Comparison of ENCODE assay signal across 19 cellular contexts in genomic region chr13:107712145-107712544, GRCh38.
DNase-seq lines count a peak whose midpoint lies in the region; ATAC-seq and TF ChIP-seq lines count a peak whose summit lies in the region.
"Had no signal": no experiment of that assay in that cellular context is flagged by ENCODE, and none has a peak within 500 bp of the region (broad histone marks: within the 10 kb centered on the region; RNA-seq: fewer than 3 reads in every experiment).

No MANE protein-coding gene starts in this region.

- H3K4me3 ChIP-seq in PC-3 (ENCODE audit: low read length) (no peak overlapping the region), esophagus muscularis mucosa (no peak overlapping the region)
- H3K4me3 ChIP-seq: GM12878, MG63, SK-N-MC had no signal

- no peaks in the 10 kb centered on the region for H4K20me1 ChIP-seq in PC-3 (ENCODE audit: low read length)

- H3K9me2 ChIP-seq in PC-3 (replicated peaks; ENCODE audit: low read length) = no peaks in the 10 kb centered on the region

- TF ChIP-seq EP300 in esophagus muscularis mucosa (IDR thresholded peaks at IDR 0.05) = no peak

- TF ChIP-seq POLR2A in esophagus muscularis mucosa (IDR thresholded peaks at IDR 0.05; ENCODE audit: low read depth) = no peak

- H3K36me3 ChIP-seq in PC-3 (ENCODE audit: low read depth, low read length) = no peaks in the 10 kb centered on the region
- no peaks in the 10 kb centered on the region for H3K36me3 ChIP-seq in esophagus muscularis mucosa
- H3K36me3 ChIP-seq: MG63 had no signal

- peak; percentile 62 for DNase-seq in NCI-H1105 treated with DMSO at 0.1 percent for 48 hours (lab: John Stamatoyannopoulos, UW)
- no peak for DNase-seq in NCI-H1105 (lab: John Stamatoyannopoulos, UW)
- DNase-seq in HuH-7 (ENCODE audit: low spot score) = peak; percentile 10
- no peak for DNase-seq in PC-3
- no peak for DNase-seq in progenitor cell of endocrine pancreas (ENCODE audit: low spot score, unreplicated experiment)
- no peak for DNase-seq in NCI-H82 (lab: John Stamatoyannopoulos, UW)
- no peak for DNase-seq in esophagus muscularis mucosa (ENCODE audit: extremely low spot score)
- DNase-seq: 8988T; CD4-positive, alpha-beta memory T cell; DND-41; MG63; NCI-H187; NCI-H345; NCI-H526; Right ventricle myocardium superior; T-helper 1 cell had no signal

- no peak overlapping the region for H3K9ac ChIP-seq in PC-3 (ENCODE audit: low read length)

- intact Hi-C loops in PC-3 (cut with micrococcal nuclease) (no loop called here), esophagus muscularis mucosa (cut with DNase I) (no loop called here)

- H3K27me3 Mint-ChIP-seq in progenitor cell of endocrine pancreas = peaks cover 3% of the 10 kb centered on the region
- H3K27me3 Mint-ChIP-seq: CD4-positive, alpha-beta memory T cell had no signal

- no peak overlapping the region for H2AFZ ChIP-seq in PC-3 (ENCODE audit: low read length)

- no peaks in the 10 kb centered on the region for H3F3A ChIP-seq in PC-3 (ENCODE audit: low read length, unreplicated experiment)

- H3K4me1 ChIP-seq in PC-3 (ENCODE audit: insufficient read depth, low read length) = peaks cover 7% of the 10 kb centered on the region
- H3K4me1 ChIP-seq in esophagus muscularis mucosa = no peaks in the 10 kb centered on the region

- no peak overlapping the region for H3K4me2 ChIP-seq in PC-3 (ENCODE audit: low read length)

- no TSS peak for BruUV-seq in PC-3 (replicated peaks; lab: Mats Ljungman, UMichigan)

- H3K9me3 ChIP-seq in PC-3 (ENCODE audit: low read length) = no peaks in the 10 kb centered on the region
- no peaks in the 10 kb centered on the region for H3K9me3 ChIP-seq in esophagus muscularis mucosa
- H3K9me3 ChIP-seq: MG63 had no signal

- H3K79me2 ChIP-seq in PC-3 (ENCODE audit: low read length) = no peaks in the 10 kb centered on the region

- CTCF ChIA-PET in PC-3 (lab: Charles Lee) = no interaction called here

- peaks cover 3% of the 10 kb centered on the region for H3K9me3 Mint-ChIP-seq in progenitor cell of endocrine pancreas (ENCODE audit: low read depth)

- POLR2A ChIA-PET in PC-3 (lab: Charles Lee; ENCODE audit: unreplicated experiment) = interaction anchor here (0.6 kb wide), 1 partner anchor 376 kb away, joined by 5 read pairs; no protein-coding TSS in a partner anchor

- TF ChIP-seq CTCF in PC-3 (conservative IDR thresholded peaks at IDR 0.05; ENCODE audit: low read depth, low read length) (no peak), progenitor cell of endocrine pancreas (IDR thresholded peaks at IDR 0.05; ENCODE audit: unreplicated experiment) (no peak), esophagus muscularis mucosa (IDR thresholded peaks at IDR 0.05) (no peak)

- WGBS in esophagus muscularis mucosa = 66% methylated on average over 1 of the region's 1 CpG

- H3K27ac ChIP-seq in PC-3 (ENCODE audit: low read length) (no peak overlapping the region), esophagus muscularis mucosa (replicated peaks in 1 of 4) (no peak overlapping the region)
- H3K27ac ChIP-seq: SK-N-MC had no signal

- H3K27me3 ChIP-seq in PC-3 (ENCODE audit: low read length) (no peaks in the 10 kb centered on the region), esophagus muscularis mucosa (no peaks in the 10 kb centered on the region)
- H3K27me3 ChIP-seq: MG63 had no signal

- H3K4me3 Mint-ChIP-seq in progenitor cell of endocrine pancreas (ENCODE audit: low read depth) = no peak overlapping the region
- H3K4me3 Mint-ChIP-seq: CD4-positive, alpha-beta memory T cell had no signal

- H3K27ac Mint-ChIP-seq in progenitor cell of endocrine pancreas = peak overlapping the region; percentile 5
- H3K27ac Mint-ChIP-seq: CD4-positive, alpha-beta memory T cell had no signal

- ATAC-seq in PC-3 (peak; percentile 35; the same call in 1 of the 2 replicates), GM18907 (IDR thresholded peaks at IDR 0.05; ENCODE audit: unreplicated experiment) (no peak)
- ATAC-seq: GM12878 had no signal

- H3K4me1 Mint-ChIP-seq in progenitor cell of endocrine pancreas (ENCODE audit: low read depth) = peaks cover 11% of the 10 kb centered on the region
- H3K4me1 Mint-ChIP-seq: CD4-positive, alpha-beta memory T cell had no signal

- H3K36me3 Mint-ChIP-seq in progenitor cell of endocrine pancreas (ENCODE audit: insufficient read depth) = no peaks in the 10 kb centered on the region
- H3K36me3 Mint-ChIP-seq: CD4-positive, alpha-beta memory T cell had no signal

Comparison
In these comparisons a context has a peak if more than half of its experiments do, and no peak if none do; other contexts are left out.
1. DNase-seq: peak in NCI-H1105 treated with DMSO at 0.1 percent for 48 hours (single experiment) and HuH-7 (single experiment); none in NCI-H1105 (single experiment), PC-3 (single experiment), progenitor cell of endocrine pancreas (single experiment), NCI-H82 (single experiment) and esophagus muscularis mucosa (single experiment).